ENCODE assay signal across 14 cellular contexts in genomic region chr7:47523401-47523800, GRCh38. TPM values are rescaled to one million over a fixed set of nuclear protein-coding genes. Genes with fewer than 3 reads are reported as not detected.
DNase-seq lines count a peak whose midpoint lies in the region; ATAC-seq and TF ChIP-seq lines count a peak whose summit lies in the region.
"Had no signal": no experiment of that assay in that cellular context is flagged by ENCODE, and none has a peak within 500 bp of the region (broad histone marks: within the 10 kb centered on the region; RNA-seq: fewer than 3 reads in every experiment).

No MANE protein-coding gene starts in this region.

- H3K9me3 ChIP-seq in Panc1 (ENCODE audit: control insufficient read depth, insufficient read depth, low read depth, low read length), result no peaks in the 10 kb centered on the region

- POLR2A ChIA-PET in Panc1 (lab: Charles Lee), result no interaction called here

- no peak for TF ChIP-seq POLR2A in GM18505 (IDR thresholded peaks at IDR 0.05; ENCODE audit: borderline replicate concordance, extremely low read depth, insufficient read depth, insufficient read length)

- peaks cover 57% of the 10 kb centered on the region for H3K36me3 Mint-ChIP-seq in chondrocyte (ENCODE audit: low read depth)
- H3K36me3 Mint-ChIP-seq in osteocyte (ENCODE audit: unreplicated experiment), result peaks cover 52% of the 10 kb centered on the region
- no peaks in the 10 kb centered on the region for H3K36me3 Mint-ChIP-seq in activated T-cell treated with anti-CD3 and anti-CD28 coated beads, Interleukin-2, amount 50 U/mL, for 4 hours (ENCODE audit: insufficient read depth)
- H3K36me3 Mint-ChIP-seq: CD4-positive, CD25-positive, alpha-beta regulatory T cell had no signal

- H3K27ac Mint-ChIP-seq in chondrocyte (ENCODE audit: unreplicated experiment) (peak overlapping the region; percentile 74), osteocyte (ENCODE audit: unreplicated experiment) (peak overlapping the region; percentile 19)
- H3K27ac Mint-ChIP-seq: CD4-positive, CD25-positive, alpha-beta regulatory T cell; GM23338 had no signal

- H3K4me1 Mint-ChIP-seq in chondrocyte (ENCODE audit: low read depth), result peaks cover 10% of the 10 kb centered on the region
- peaks cover 16% of the 10 kb centered on the region for H3K4me1 Mint-ChIP-seq in osteocyte (ENCODE audit: unreplicated experiment)
- no peaks in the 10 kb centered on the region for H3K4me1 Mint-ChIP-seq in activated T-cell treated with anti-CD3 and anti-CD28 coated beads, Interleukin-2, amount 50 U/mL, for 4 hours (ENCODE audit: low read depth)
- H3K4me1 Mint-ChIP-seq: CD4-positive, CD25-positive, alpha-beta regulatory T cell had no signal

- H3K9me3 Mint-ChIP-seq in chondrocyte (ENCODE audit: low read depth) (no peaks in the 10 kb centered on the region), osteocyte (ENCODE audit: unreplicated experiment) (no peaks in the 10 kb centered on the region)
- H3K9me3 Mint-ChIP-seq in activated T-cell treated with anti-CD3 and anti-CD28 coated beads, Interleukin-2, amount 50 U/mL, for 4 hours, result no peaks in the 10 kb centered on the region
- H3K9me3 Mint-ChIP-seq: GM23338 had no signal

- CTCF ChIA-PET in Panc1 (lab: Charles Lee), result interaction anchor here (0.7 kb wide), 1 partner anchor 32 kb away, joined by 3 read pairs; no protein-coding TSS in a partner anchor

- H3K27me3 ChIP-seq in Panc1 (ENCODE audit: control insufficient read depth, insufficient read depth, low read length), result no peaks in the 10 kb centered on the region
- H3K27me3 ChIP-seq: BLaER1 treated with 17β-estradiol and CSF1 and Interleukin-3, amounts not matched to agents 10 nM and 100 nM had no signal

- H3K4me3 Mint-ChIP-seq in chondrocyte (ENCODE audit: unreplicated experiment) (no peak overlapping the region), osteocyte (ENCODE audit: unreplicated experiment) (no peak overlapping the region)
- no peak overlapping the region for H3K4me3 Mint-ChIP-seq in activated T-cell treated with anti-CD3 and anti-CD28 coated beads, Interleukin-2, amount 50 U/mL, for 4 hours
- H3K4me3 Mint-ChIP-seq: CD4-positive, CD25-positive, alpha-beta regulatory T cell; GM23338 had no signal

- ATAC-seq in Panc1 (no peak), GM18505 (IDR thresholded peaks at IDR 0.05; ENCODE audit: unreplicated experiment) (no peak)
- ATAC-seq in activated T-cell treated with anti-CD3 and anti-CD28 coated beads, Interleukin-2, amount 50 U/mL, for 4 hours, result no peak
- ATAC-seq: GM23338 had no signal

- no peak for DNase-seq in Panc1 (ENCODE audit: low read depth, low spot score)
- peak; percentile 77 for DNase-seq in chondrocyte (ENCODE audit: low spot score)
- DNase-seq in osteocyte (ENCODE audit: extremely low spot score, unreplicated experiment), result no peak
- no peak for DNase-seq in activated T-cell treated with anti-CD3 and anti-CD28 coated beads, Interleukin-2, amount 50 U/mL, for 4 hours
- DNase-seq in activated gamma-delta T cell (lab: John Stamatoyannopoulos, UW), result no peak
- DNase-seq in NCI-H82 (lab: John Stamatoyannopoulos, UW), result no peak
- DNase-seq: ACHN; Calu3; CD4-positive, CD25-positive, alpha-beta regulatory T cell; DMS 273 treated with DMSO at 0.1 percent for 48 hours; H7 had no signal

- H3K4me1 ChIP-seq in Panc1 (ENCODE audit: control insufficient read depth, insufficient read depth, low read length), result peaks cover 86% of the 10 kb centered on the region

- no TSS peak for BruUV-seq in Panc1 (replicated peaks; lab: Mats Ljungman, UMichigan)

- in situ Hi-C loops in Panc1 (cut with HindIII; ENCODE audit: low pct_unique_long_range_greater_than_20kb, low sequenced_read_pairs), result no loop called here

- TF ChIP-seq CTCF in Panc1 (IDR thresholded peaks at IDR 0.05) (no peak), chondrocyte (IDR thresholded peaks at IDR 0.05) (no peak), osteocyte (IDR thresholded peaks at IDR 0.05) (no peak)

- H3K4me3 ChIP-seq in Panc1 (ENCODE audit: low read depth in 2 of 2, low read length in 2 of 2), result no peak overlapping the region
- H3K4me3 ChIP-seq: BLaER1 treated with 17β-estradiol and CSF1 and Interleukin-3, amounts not matched to agents 10 nM and 100 nM; GM23338 had no signal

- intact Hi-C loops in Panc1 (cut with micrococcal nuclease; ENCODE audit: unreplicated experiment), result no loop called here

- peak overlapping the region; percentile 74 for H3K27ac ChIP-seq in Panc1 (ENCODE audit: low read length)
- H3K27ac ChIP-seq: BLaER1 treated with 17β-estradiol and CSF1 and Interleukin-3, amounts not matched to agents 10 nM and 100 nM had no signal

- no peaks in the 10 kb centered on the region for H3K27me3 Mint-ChIP-seq in chondrocyte (ENCODE audit: low read depth)
- no peaks in the 10 kb centered on the region for H3K27me3 Mint-ChIP-seq in osteocyte (ENCODE audit: unreplicated experiment)
- peaks cover 2% of the 10 kb centered on the region for H3K27me3 Mint-ChIP-seq in activated T-cell treated with anti-CD3 and anti-CD28 coated beads, Interleukin-2, amount 50 U/mL, for 4 hours (ENCODE audit: low read depth)
- H3K27me3 Mint-ChIP-seq: CD4-positive, CD25-positive, alpha-beta regulatory T cell had no signal

- peaks cover 37% of the 10 kb centered on the region for H3K36me3 ChIP-seq in Panc1 (ENCODE audit: control insufficient read depth, insufficient read depth, low read length)

RNA-seq across cellular contexts. Expression of gene TNS3, which starts 58.5 kb away (rescaled TPM):
- total RNA-seq in Panc1 (2021; ENCODE audit: unreplicated experiment), result 533 TPM
- 322 TPM for polyA plus RNA-seq in Panc1 (2012; ENCODE audit: insufficient read length)
- total RNA-seq in chondrocyte, result 320 to 433 TPM (median 426 TPM) in 3 replicates
- total RNA-seq in osteocyte, result 93.8 and 103 TPM in 2 replicates
- total RNA-seq in activated T-cell treated with anti-CD3 and anti-CD28 coated beads, Interleukin-2, amount 50 U/mL, for 4 hours, result 1 to 10 TPM; 2.6 to 3.4 (median 3.2) TPM
- polyA plus RNA-seq: CD4-positive, CD25-positive, alpha-beta regulatory T cell had no signal

Comparison
In these comparisons a context has a peak if more than half of its experiments do, and no peak if none do; other contexts are left out.
1. RNA of gene TNS3, which starts 58.5 kb away (total RNA-seq): 533 TPM in Panc1 (single experiment), 320 to 433 TPM in chondrocyte and 93.8 to 103 TPM in osteocyte; 2.6 to 3.4 TPM in activated T-cell treated with anti-CD3 and anti-CD28 coated beads, Interleukin-2, amount 50 U/mL, for 4 hours; every median in the first group is over 10 times any median in the second.